ENCODE assay signal across 2 cellular contexts in the genomic region with DNA sequence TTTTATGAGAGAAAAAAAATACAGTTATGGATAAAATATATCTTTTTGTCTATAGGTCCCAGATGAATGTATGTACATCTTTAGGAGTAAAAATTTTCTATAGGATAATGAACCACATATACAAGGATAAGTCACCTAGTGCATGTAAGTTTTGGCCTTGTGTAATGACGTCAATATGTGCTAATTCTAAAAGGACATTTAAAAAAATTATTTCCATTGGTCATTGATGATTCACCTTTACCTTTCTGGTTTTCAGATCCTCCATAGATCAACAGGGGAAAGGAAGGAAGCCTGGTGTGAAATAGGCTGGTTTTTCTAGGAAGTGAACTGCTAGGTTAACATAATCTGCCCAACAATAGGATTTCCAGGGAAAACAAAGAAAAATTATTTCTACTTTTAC.
TF ChIP-seq lines count a peak whose summit lies in the region.

No MANE protein-coding gene starts in this region.

TF ChIP-seq in A549, 52 proteins besides CTCF, POLR2A, EP300 and RAD21 (continued from another document):
- TF ChIP-seq POLR2AphosphoS2 (conservative IDR thresholded peaks at IDR 0.05; ENCODE audit: low read length), result no peak
- no peak for TF ChIP-seq FOSL2 (IDR thresholded peaks at IDR 0.05)
- TF ChIP-seq FOSL2 (CRISPR knock-in tag; IDR thresholded peaks at IDR 0.05), result no peak
- no peak for TF ChIP-seq SMC3 (IDR thresholded peaks at IDR 0.05)

TF ChIP-seq in IMR-90, 13 proteins besides CTCF, POLR2A, EP300 and RAD21 (continued from another document):
- TF ChIP-seq RFX5 (IDR thresholded peaks at IDR 0.05; ENCODE audit: low read depth, low read length) (no peak), SMC3 (IDR thresholded peaks at IDR 0.05; ENCODE audit: low read depth, low read length) (no peak), MXI1 (IDR thresholded peaks at IDR 0.05; ENCODE audit: borderline replicate concordance, low read depth, low read length) (no peak), RCOR1 (IDR thresholded peaks at IDR 0.05; ENCODE audit: insufficient replicate concordance, low read length) (no peak)
- TF ChIP-seq, protein P1, sequence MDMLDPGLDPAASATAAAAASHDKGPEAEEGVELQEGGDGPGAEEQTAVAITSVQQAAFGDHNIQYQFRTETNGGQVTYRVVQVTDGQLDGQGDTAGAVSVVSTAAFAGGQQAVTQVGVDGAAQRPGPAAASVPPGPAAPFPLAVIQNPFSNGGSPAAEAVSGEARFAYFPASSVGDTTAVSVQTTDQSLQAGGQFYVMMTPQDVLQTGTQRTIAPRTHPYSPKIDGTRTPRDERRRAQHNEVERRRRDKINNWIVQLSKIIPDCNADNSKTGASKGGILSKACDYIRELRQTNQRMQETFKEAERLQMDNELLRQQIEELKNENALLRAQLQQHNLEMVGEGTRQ (IDR thresholded peaks at IDR 0.05; ENCODE audit: low read depth, low read length), result no peak
